3 cellular contexts compared by ENCODE assay signal in the genomic region with DNA sequence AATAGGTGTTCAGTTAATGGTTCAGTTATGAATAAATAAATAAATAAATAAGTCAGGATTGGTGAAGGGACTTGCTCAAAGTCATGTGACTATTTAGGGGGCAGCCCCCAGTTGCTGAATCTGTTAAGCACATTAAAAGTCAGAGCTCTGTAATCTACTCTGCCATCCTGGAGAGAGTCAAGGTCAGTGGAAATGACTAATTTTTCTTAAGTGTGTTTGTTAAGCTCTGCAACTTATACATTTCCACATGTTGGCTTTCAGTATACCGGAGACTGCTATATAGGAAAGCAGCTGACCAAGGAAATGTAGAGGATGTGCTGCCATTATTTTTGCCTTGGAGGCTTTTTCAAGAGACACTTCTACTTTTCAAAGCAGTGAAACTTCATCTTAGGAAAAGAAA.
TF ChIP-seq lines count a peak whose summit lies in the region.

No MANE protein-coding gene starts in this region.

TF ChIP-seq in SK-N-SH treated with all-trans-retinoic acid at 6 μM for 48 hours, 23 proteins besides CTCF, POLR2A, EP300 and RAD21 (continued from another document):
- TF ChIP-seq, protein P1, sequence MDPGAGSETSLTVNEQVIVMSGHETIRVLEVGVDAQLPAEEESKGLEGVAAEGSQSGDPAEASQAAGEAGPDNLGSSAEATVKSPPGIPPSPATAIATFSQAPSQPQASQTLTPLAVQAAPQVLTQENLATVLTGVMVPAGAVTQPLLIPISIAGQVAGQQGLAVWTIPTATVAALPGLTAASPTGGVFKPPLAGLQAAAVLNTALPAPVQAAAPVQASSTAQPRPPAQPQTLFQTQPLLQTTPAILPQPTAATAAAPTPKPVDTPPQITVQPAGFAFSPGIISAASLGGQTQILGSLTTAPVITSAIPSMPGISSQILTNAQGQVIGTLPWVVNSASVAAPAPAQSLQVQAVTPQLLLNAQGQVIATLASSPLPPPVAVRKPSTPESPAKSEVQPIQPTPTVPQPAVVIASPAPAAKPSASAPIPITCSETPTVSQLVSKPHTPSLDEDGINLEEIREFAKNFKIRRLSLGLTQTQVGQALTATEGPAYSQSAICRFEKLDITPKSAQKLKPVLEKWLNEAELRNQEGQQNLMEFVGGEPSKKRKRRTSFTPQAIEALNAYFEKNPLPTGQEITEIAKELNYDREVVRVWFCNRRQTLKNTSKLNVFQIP (CRISPR knock-in tag; IDR thresholded peaks at IDR 0.05; ENCODE audit: borderline replicate concordance, low read depth), result no peak
- no peak for TF ChIP-seq SNAI2 (CRISPR knock-in tag; IDR thresholded peaks at IDR 0.05)

TF ChIP-seq in SK-N-SH, 30 proteins besides CTCF, POLR2A, EP300 and RAD21:
- no peak for TF ChIP-seq RFX5 (IDR thresholded peaks at IDR 0.05; ENCODE audit: low read length)
- TF ChIP-seq JUND (IDR thresholded peaks at IDR 0.05), result no peak
- no peak for TF ChIP-seq MEF2A (IDR thresholded peaks at IDR 0.05; ENCODE audit: borderline replicate concordance, low read depth)
- no peak for TF ChIP-seq NRF1 (IDR thresholded peaks at IDR 0.05; ENCODE audit: low read depth, low read length)
- TF ChIP-seq CHD2 (IDR thresholded peaks at IDR 0.05; ENCODE audit: low read length, partially characterized antibody), result no peak
- no peak for TF ChIP-seq TCF12 (IDR thresholded peaks at IDR 0.05)
- TF ChIP-seq, protein P2, sequence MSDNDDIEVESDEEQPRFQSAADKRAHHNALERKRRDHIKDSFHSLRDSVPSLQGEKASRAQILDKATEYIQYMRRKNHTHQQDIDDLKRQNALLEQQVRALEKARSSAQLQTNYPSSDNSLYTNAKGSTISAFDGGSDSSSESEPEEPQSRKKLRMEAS (IDR thresholded peaks at IDR 0.05; ENCODE audit: low read depth), result no peak
- TF ChIP-seq SMC3 (IDR thresholded peaks at IDR 0.05; ENCODE audit: low read depth, low read length), result no peak
- TF ChIP-seq GABPA (IDR thresholded peaks at IDR 0.05; ENCODE audit: low read depth), result no peak
- TF ChIP-seq MXI1 (IDR thresholded peaks at IDR 0.05; ENCODE audit: low read depth, low read length), result no peak
- TF ChIP-seq, protein P3, sequence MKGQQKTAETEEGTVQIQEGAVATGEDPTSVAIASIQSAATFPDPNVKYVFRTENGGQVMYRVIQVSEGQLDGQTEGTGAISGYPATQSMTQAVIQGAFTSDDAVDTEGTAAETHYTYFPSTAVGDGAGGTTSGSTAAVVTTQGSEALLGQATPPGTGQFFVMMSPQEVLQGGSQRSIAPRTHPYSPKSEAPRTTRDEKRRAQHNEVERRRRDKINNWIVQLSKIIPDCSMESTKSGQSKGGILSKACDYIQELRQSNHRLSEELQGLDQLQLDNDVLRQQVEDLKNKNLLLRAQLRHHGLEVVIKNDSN (IDR thresholded peaks at IDR 0.05; ENCODE audit: borderline replicate concordance, low read depth), result no peak
- TF ChIP-seq, protein P4, sequence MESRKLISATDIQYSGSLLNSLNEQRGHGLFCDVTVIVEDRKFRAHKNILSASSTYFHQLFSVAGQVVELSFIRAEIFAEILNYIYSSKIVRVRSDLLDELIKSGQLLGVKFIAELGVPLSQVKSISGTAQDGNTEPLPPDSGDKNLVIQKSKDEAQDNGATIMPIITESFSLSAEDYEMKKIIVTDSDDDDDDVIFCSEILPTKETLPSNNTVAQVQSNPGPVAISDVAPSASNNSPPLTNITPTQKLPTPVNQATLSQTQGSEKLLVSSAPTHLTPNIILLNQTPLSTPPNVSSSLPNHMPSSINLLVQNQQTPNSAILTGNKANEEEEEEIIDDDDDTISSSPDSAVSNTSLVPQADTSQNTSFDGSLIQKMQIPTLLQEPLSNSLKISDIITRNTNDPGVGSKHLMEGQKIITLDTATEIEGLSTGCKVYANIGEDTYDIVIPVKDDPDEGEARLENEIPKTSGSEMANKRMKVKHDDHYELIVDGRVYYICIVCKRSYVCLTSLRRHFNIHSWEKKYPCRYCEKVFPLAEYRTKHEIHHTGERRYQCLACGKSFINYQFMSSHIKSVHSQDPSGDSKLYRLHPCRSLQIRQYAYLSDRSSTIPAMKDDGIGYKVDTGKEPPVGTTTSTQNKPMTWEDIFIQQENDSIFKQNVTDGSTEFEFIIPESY (IDR thresholded peaks at IDR 0.05; ENCODE audit: borderline replicate concordance, low read depth), result no peak
- no peak for TF ChIP-seq RXRA (IDR thresholded peaks at IDR 0.05; ENCODE audit: borderline replicate concordance, low read depth)
- TF ChIP-seq TEAD4 (IDR thresholded peaks at IDR 0.05; ENCODE audit: borderline replicate concordance, insufficient read depth), result no peak
- TF ChIP-seq GATA2 (CRISPR knock-in tag; IDR thresholded peaks at IDR 0.05), result no peak
- no peak for TF ChIP-seq FOXJ3 (CRISPR knock-in tag; IDR thresholded peaks at IDR 0.05)
- TF ChIP-seq POLR2AphosphoS5 (IDR thresholded peaks at IDR 0.05; ENCODE audit: low read depth, low read length), result no peak
- no peak for TF ChIP-seq EZH2phosphoT487 (IDR thresholded peaks at IDR 0.05; ENCODE audit: borderline replicate concordance, low read depth)
- no peak for TF ChIP-seq FOXM1 (IDR thresholded peaks at IDR 0.05; ENCODE audit: low read depth)

TF ChIP-seq in GM23338, 12 proteins besides CTCF, POLR2A, EP300 and RAD21:
- TF ChIP-seq, protein P5, sequence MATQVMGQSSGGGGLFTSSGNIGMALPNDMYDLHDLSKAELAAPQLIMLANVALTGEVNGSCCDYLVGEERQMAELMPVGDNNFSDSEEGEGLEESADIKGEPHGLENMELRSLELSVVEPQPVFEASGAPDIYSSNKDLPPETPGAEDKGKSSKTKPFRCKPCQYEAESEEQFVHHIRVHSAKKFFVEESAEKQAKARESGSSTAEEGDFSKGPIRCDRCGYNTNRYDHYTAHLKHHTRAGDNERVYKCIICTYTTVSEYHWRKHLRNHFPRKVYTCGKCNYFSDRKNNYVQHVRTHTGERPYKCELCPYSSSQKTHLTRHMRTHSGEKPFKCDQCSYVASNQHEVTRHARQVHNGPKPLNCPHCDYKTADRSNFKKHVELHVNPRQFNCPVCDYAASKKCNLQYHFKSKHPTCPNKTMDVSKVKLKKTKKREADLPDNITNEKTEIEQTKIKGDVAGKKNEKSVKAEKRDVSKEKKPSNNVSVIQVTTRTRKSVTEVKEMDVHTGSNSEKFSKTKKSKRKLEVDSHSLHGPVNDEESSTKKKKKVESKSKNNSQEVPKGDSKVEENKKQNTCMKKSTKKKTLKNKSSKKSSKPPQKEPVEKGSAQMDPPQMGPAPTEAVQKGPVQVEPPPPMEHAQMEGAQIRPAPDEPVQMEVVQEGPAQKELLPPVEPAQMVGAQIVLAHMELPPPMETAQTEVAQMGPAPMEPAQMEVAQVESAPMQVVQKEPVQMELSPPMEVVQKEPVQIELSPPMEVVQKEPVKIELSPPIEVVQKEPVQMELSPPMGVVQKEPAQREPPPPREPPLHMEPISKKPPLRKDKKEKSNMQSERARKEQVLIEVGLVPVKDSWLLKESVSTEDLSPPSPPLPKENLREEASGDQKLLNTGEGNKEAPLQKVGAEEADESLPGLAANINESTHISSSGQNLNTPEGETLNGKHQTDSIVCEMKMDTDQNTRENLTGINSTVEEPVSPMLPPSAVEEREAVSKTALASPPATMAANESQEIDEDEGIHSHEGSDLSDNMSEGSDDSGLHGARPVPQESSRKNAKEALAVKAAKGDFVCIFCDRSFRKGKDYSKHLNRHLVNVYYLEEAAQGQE (IDR thresholded peaks at IDR 0.05; ENCODE audit: unreplicated experiment), result no peak
- TF ChIP-seq STAT1 (IDR thresholded peaks at IDR 0.05; ENCODE audit: unreplicated experiment), result no peak
- no peak for TF ChIP-seq ZNF114 (CRISPR knock-in tag; IDR thresholded peaks at IDR 0.05)
- TF ChIP-seq EZH2 (IDR thresholded peaks at IDR 0.05; ENCODE audit: low read depth, unreplicated experiment), result no peak
- TF ChIP-seq CREB1 (CRISPR knock-in tag; IDR thresholded peaks at IDR 0.05; ENCODE audit: low read depth), result no peak
